Comparison of ENCODE assay signal across 1 cellular context in genomic region chr10:128011059-128011979, GRCh38.
A peak's percentile ranks its signal among the peaks of the same experiment; 100 is the strongest.
TF ChIP-seq lines count a peak whose summit lies in the region.

No MANE protein-coding gene starts in this region.

TF ChIP-seq in HepG2, 621 proteins besides CTCF, POLR2A, EP300 and RAD21 (continued from another document):
- TF ChIP-seq ARID4A (CRISPR knock-in tag; IDR thresholded peaks at IDR 0.05; ENCODE audit: borderline replicate concordance) (no peak), SALL1 (CRISPR knock-in tag; IDR thresholded peaks at IDR 0.05) (peak; percentile 34; the same call in 1 of the 2 replicates), MTF2 (CRISPR knock-in tag; IDR thresholded peaks at IDR 0.05; ENCODE audit: borderline replicate concordance) (0 out of 2 replicates have a peak, but pooled peaks have one; percentile 36), KDM2A (CRISPR knock-in tag; IDR thresholded peaks at IDR 0.05; ENCODE audit: borderline replicate concordance, low read depth) (peak; percentile 54; the same call in 1 of the 2 replicates), SMC3 (IDR thresholded peaks at IDR 0.05; ENCODE audit: low read length) (peak; percentile 37; the same call in 1 of the 2 replicates)
